ENCODE assay signal across 9 cellular contexts in the genomic region with DNA sequence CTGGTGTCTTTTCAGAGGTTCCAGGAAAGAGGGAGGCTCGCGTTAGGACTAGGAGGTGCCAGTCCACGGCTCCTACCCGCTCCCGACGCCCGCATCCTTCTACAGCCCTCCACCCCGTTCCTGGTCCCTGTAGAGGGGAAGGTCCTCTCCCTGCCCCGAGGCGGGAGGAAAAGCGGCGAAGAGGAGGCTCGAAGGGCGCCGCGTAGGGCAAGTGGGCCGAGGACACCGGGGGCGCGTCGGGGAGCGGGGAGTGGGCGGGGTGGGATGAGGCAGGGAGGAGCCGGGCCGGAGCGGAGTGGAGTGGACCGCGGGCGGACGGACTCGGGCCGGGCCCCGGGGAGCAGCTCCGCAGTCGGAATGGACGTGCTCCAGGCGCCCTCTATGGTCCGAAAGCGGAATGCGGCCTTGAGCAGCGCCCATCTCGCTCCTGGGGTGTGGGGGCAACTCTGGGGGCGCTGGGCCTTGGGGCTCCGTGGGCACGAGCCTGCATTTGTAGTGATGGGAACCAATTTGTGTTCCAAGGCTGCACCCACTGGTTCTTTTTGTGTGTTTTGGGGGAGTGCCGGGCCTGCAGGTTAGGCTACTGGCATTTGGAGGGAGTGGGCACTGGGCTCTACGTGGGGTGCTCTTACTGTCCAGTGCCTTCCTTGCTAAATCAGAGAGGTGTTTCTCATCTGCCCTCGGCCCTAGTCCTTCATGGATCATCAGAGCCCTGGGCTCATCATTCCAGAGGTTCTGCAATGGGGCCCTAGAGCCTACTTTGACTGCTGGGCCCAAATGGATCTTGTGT. TPM values are rescaled to one million over a fixed set of nuclear protein-coding genes. Genes with fewer than 3 reads are reported as not detected.
A peak's percentile ranks its signal among the peaks of the same experiment; 100 is the strongest.
DNase-seq lines count a peak whose midpoint lies in the region; ATAC-seq and TF ChIP-seq lines count a peak whose summit lies in the region.
"Had no signal": no experiment of that assay in that cellular context is flagged by ENCODE, and none has a peak within 500 bp of the region (broad histone marks: within the 10 kb centered on the region; RNA-seq: fewer than 3 reads in every experiment).

No MANE protein-coding gene starts in this region.

- H3K27ac ChIP-seq in lower lobe of right lung (no peak overlapping the region), thymus (ENCODE audit: low read depth) (no peak overlapping the region)
- H3K27ac ChIP-seq: ascending aorta had no signal

- peak; percentile 9 for DNase-seq in M059J (ENCODE audit: low read depth)
- DNase-seq in ecto neural progenitor cell (ENCODE audit: low spot score): peak; percentile 82
- DNase-seq in lower lobe of right lung: peak; percentile 68
- no peak for DNase-seq in SIG-M5 (lab: John Stamatoyannopoulos, UW)
- no peak for DNase-seq in BE2C
- DNase-seq: NCI-H2029 had no signal

- H3K27me3 ChIP-seq in lower lobe of right lung (ENCODE audit: low read depth) (peaks cover 87% of the 10 kb centered on the region), thymus (ENCODE audit: control insufficient read depth, insufficient read depth) (peaks cover 98% of the 10 kb centered on the region), BE2C (peaks cover 6% of the 10 kb centered on the region; the same call in 1 of the 2 replicates)

- H3K36me3 ChIP-seq in lower lobe of right lung: no peaks in the 10 kb centered on the region
- H3K36me3 ChIP-seq in thymus (ENCODE audit: control insufficient read depth, insufficient read depth): no peaks in the 10 kb centered on the region
- no peaks in the 10 kb centered on the region for H3K36me3 ChIP-seq in BE2C
- H3K36me3 ChIP-seq: ascending aorta had no signal

- no peaks in the 10 kb centered on the region for H3K9me3 ChIP-seq in lower lobe of right lung
- H3K9me3 ChIP-seq in thymus (ENCODE audit: control insufficient read depth): peaks cover 5% of the 10 kb centered on the region
- no peaks in the 10 kb centered on the region; the same call in 1 of the 2 replicates for H3K9me3 ChIP-seq in BE2C
- H3K9me3 ChIP-seq: ascending aorta had no signal

- intact Hi-C loops in lower lobe of right lung (cut with DNase I): no loop called here

- no peak overlapping the region for H3K4me3 ChIP-seq in lower lobe of right lung
- H3K4me3 ChIP-seq in thymus (ENCODE audit: low read length): peak overlapping the region; percentile 39
- H3K4me3 ChIP-seq in BE2C (ENCODE audit: low read depth, low read length): no peak overlapping the region

- peaks cover 10% of the 10 kb centered on the region for H3K4me1 ChIP-seq in lower lobe of right lung
- H3K4me1 ChIP-seq in thymus (ENCODE audit: control insufficient read depth, insufficient read depth, low read length): peaks cover 10% of the 10 kb centered on the region
- H3K4me1 ChIP-seq in BE2C: no peaks in the 10 kb centered on the region

- TF ChIP-seq CTCF in lower lobe of right lung (IDR thresholded peaks at IDR 0.05): peak; percentile 50
- TF ChIP-seq CTCF in BE2C (IDR thresholded peaks at IDR 0.05; ENCODE audit: low read depth, low read length): no peak

- ATAC-seq in lower lobe of right lung: peak; percentile 61 to 69
- ATAC-seq in GM18873 (IDR thresholded peaks at IDR 0.05; ENCODE audit: low FRiP score, unreplicated experiment): no peak

- WGBS in thymus: 7% methylated on average over 48 of the region's 48 CpGs

RNA-seq across cellular contexts. Expression of a gene that starts 7.3 kb away (rescaled TPM):
- total RNA-seq in M059J (2014; rRNA removed; shearing (Covaris generic)): 9.3 and 23.8 TPM in 2 replicates
- 6.0 TPM for total RNA-seq in lower lobe of right lung
- 0.07 TPM for polyA plus RNA-seq in thymus
- not detected for polyA plus RNA-seq in BE2C (2012; ENCODE audit: insufficient read depth, insufficient read length, low read depth)

Comparison
In these comparisons a context has a peak if more than half of its experiments do, and no peak if none do; other contexts are left out.
1. DNase-seq: peak in M059J (single experiment), ecto neural progenitor cell (single experiment) and lower lobe of right lung (single experiment); none in SIG-M5 (single experiment) and BE2C (single experiment).